In the genomic region with DNA sequence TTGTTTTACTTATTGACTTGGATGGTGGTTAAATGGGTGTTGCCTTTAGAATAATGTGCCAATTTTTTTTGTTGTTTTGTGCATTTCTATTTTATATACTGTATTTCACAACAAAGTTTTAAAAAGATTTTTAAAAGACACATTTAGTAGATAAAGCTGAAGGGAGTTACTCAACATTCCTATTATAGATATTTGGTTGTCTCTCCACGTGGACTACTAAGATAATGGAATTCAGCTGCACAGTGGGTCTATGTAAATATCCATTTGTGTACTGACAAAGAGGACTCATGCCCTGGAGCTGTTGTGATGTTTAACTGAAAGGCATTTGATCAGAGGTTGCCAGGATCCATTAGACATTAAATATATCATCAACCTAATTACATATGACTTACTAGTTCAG, we compare ENCODE assay signal across 26 cellular contexts.
"Had no signal": no experiment of that assay in that cellular context is flagged by ENCODE, and none has a peak within 500 bp of the region (broad histone marks: within the 10 kb centered on the region; RNA-seq: fewer than 3 reads in every experiment).

No MANE protein-coding gene starts in this region.

- H3K4me3 Mint-ChIP-seq: activated B cell treated with CpG ODN at 0.5 μM for 24 hours; activated CD4-positive, alpha-beta memory T cell treated with anti-CD3 and anti-CD28 coated beads for 36 hours; activated CD4-positive, alpha-beta T cell treated with anti-CD3 and anti-CD28 coated beads for 36 hours; activated naive CD8-positive, alpha-beta T cell treated with anti-CD3 and anti-CD28 coated beads for 36 hours; effector memory CD8-positive, alpha-beta T cell; immature natural killer cell; naive B cell; neural progenitor cell; stimulated activated memory B cell treated with anti-CD40 and anti-IgM and Interleukin-4, amounts not matched to agents 10 μg/mL and 1 μg/mL and 100 μg/mL, for 72 hours had no signal

- H3K9me3 Mint-ChIP-seq: activated CD4-positive, alpha-beta memory T cell treated with anti-CD3 and anti-CD28 coated beads for 36 hours; activated naive CD8-positive, alpha-beta T cell treated with anti-CD3 and anti-CD28 coated beads for 36 hours; effector memory CD8-positive, alpha-beta T cell; immature natural killer cell; neural progenitor cell; stimulated activated memory B cell treated with anti-CD40 and anti-IgM and Interleukin-4, amounts not matched to agents 10 μg/mL and 1 μg/mL and 100 μg/mL, for 72 hours had no signal

- H3K36me3 ChIP-seq: left lung, neural progenitor cell, sigmoid colon, stomach, suprapubic skin, transverse colon, uterus had no signal

- DNase-seq: activated B cell treated with CpG ODN at 0.5 μM for 24 hours; activated CD4-positive, alpha-beta memory T cell treated with anti-CD3 and anti-CD28 coated beads for 36 hours; activated CD4-positive, alpha-beta T cell treated with anti-CD3 and anti-CD28 coated beads for 36 hours; activated naive CD4-positive, alpha-beta T cell treated with Interleukin-2 at 50 U/mL for 16 hours; activated naive CD8-positive, alpha-beta T cell treated with anti-CD3 and anti-CD28 coated beads for 36 hours; activated T-cell treated with anti-CD3 and anti-CD28 coated beads, Interleukin-2, amount 50 U/mL, for 48 hours; central memory CD4-positive, alpha-beta T cell; effector memory CD8-positive, alpha-beta T cell; foreskin melanocyte; immature natural killer cell; kidney glomerular epithelial cell; left lung; naive B cell; posterior cingulate gyrus; sigmoid colon; stimulated activated CD4-positive, alpha-beta T cell treated with anti-CD3 and anti-CD28 coated beads, Interleukin-15, amount 100 ng/mL, for 24 hours; stomach; transverse colon; uterus had no signal

- H3K4me1 ChIP-seq: sigmoid colon, stomach, uterus had no signal

- H3K9me3 ChIP-seq: left lung, sigmoid colon, stomach, suprapubic skin, transverse colon, uterus had no signal

- H3K4me1 Mint-ChIP-seq: activated B cell treated with CpG ODN at 0.5 μM for 24 hours; activated CD4-positive, alpha-beta T cell treated with anti-CD3 and anti-CD28 coated beads for 36 hours; activated naive CD8-positive, alpha-beta T cell treated with anti-CD3 and anti-CD28 coated beads for 36 hours; immature natural killer cell; naive B cell; stimulated activated memory B cell treated with anti-CD40 and anti-IgM and Interleukin-4, amounts not matched to agents 10 μg/mL and 1 μg/mL and 100 μg/mL, for 72 hours had no signal

- H3K27me3 ChIP-seq: hepatocyte, left lung, neural progenitor cell, sigmoid colon, stomach, suprapubic skin, transverse colon, uterus had no signal

- H3K4me3 ChIP-seq: hepatocyte, left lung, lung, neural progenitor cell, sigmoid colon, smooth muscle cell, stomach, suprapubic skin, transverse colon, uterus had no signal

- H3K27ac Mint-ChIP-seq: activated B cell treated with CpG ODN at 0.5 μM for 24 hours; activated CD4-positive, alpha-beta memory T cell treated with anti-CD3 and anti-CD28 coated beads for 36 hours; activated CD4-positive, alpha-beta T cell treated with anti-CD3 and anti-CD28 coated beads for 36 hours; activated naive CD8-positive, alpha-beta T cell treated with anti-CD3 and anti-CD28 coated beads for 36 hours; effector memory CD8-positive, alpha-beta T cell; immature natural killer cell; naive B cell; neural progenitor cell; stimulated activated memory B cell treated with anti-CD40 and anti-IgM and Interleukin-4, amounts not matched to agents 10 μg/mL and 1 μg/mL and 100 μg/mL, for 72 hours had no signal

- ATAC-seq: activated CD4-positive, alpha-beta T cell treated with anti-CD3 and anti-CD28 coated beads for 36 hours; effector memory CD8-positive, alpha-beta T cell; esophagus mucosa; left lung; stimulated activated memory B cell treated with anti-CD40 and anti-IgM and Interleukin-4, amounts not matched to agents 10 μg/mL and 1 μg/mL and 100 μg/mL, for 72 hours had no signal

- H3K27ac ChIP-seq: hepatocyte, left lung, neural progenitor cell, sigmoid colon, stomach, suprapubic skin, transverse colon, uterus had no signal

- H3K36me3 Mint-ChIP-seq: activated CD4-positive, alpha-beta memory T cell treated with anti-CD3 and anti-CD28 coated beads for 36 hours; activated naive CD8-positive, alpha-beta T cell treated with anti-CD3 and anti-CD28 coated beads for 36 hours; naive B cell; neural progenitor cell had no signal
